Comparison of ENCODE assay signal across 31 cellular contexts in the genomic region with DNA sequence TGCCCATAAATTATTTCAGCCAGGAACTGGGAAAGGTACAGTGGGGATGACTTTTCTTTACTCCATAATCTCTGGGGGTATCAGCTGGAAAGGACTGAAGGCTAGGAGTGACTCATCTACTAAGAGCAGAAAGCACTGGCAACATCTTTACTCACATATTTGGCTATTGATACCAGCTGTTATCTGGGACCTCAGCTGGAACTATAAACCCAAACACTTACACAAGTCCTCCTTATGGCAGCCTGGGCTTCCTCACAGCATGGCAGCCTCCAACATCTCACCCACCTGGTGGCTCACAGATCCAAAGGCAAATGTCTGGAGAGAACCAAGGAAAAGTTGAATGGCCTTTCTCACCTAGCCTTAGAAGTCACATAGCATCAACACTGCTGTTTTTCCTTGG.
DNase-seq lines count a peak whose midpoint lies in the region; TF ChIP-seq lines count a peak whose summit lies in the region.
"Had no signal": no experiment of that assay in that cellular context is flagged by ENCODE, and none has a peak within 500 bp of the region (broad histone marks: within the 10 kb centered on the region; RNA-seq: fewer than 3 reads in every experiment).

No MANE protein-coding gene starts in this region.

- no peak overlapping the region for H3K27ac Mint-ChIP-seq in CD4-positive, alpha-beta memory T cell
- H3K27ac Mint-ChIP-seq: activated CD4-positive, alpha-beta T cell treated with anti-CD3 and anti-CD28 coated beads for 36 hours; immature natural killer cell; nephron; stimulated activated naive B cell treated with anti-CD40 and anti-IgM and Interleukin-4, amounts not matched to agents 10 μg/mL and 1 μg/mL and 100 μg/mL, for 72 hours had no signal

- in situ Hi-C loops in brain microvascular endothelial cell (cut with HindIII; ENCODE audit: low pct_ligation_motif_present, low sequenced_read_pairs), result no loop called here

- H3K27me3 ChIP-seq in brain microvascular endothelial cell (replicated peaks), result no peaks in the 10 kb centered on the region
- H3K27me3 ChIP-seq in CD4-positive, alpha-beta memory T cell (ENCODE audit: insufficient read depth, low read length), result no peaks in the 10 kb centered on the region
- H3K27me3 ChIP-seq: adrenal gland; BLaER1 treated with 17β-estradiol and CSF1 and Interleukin-3, amounts not matched to agents 10 nM and 100 nM; breast epithelium; esophagus squamous epithelium; hepatocyte; pancreas; right atrium auricular region; SJSA1; spleen had no signal

- no peaks in the 10 kb centered on the region for H3K36me3 Mint-ChIP-seq in CD4-positive, alpha-beta memory T cell
- H3K36me3 Mint-ChIP-seq: immature natural killer cell; stimulated activated naive B cell treated with anti-CD40 and anti-IgM and Interleukin-4, amounts not matched to agents 10 μg/mL and 1 μg/mL and 100 μg/mL, for 72 hours had no signal

- H3K27ac ChIP-seq in brain microvascular endothelial cell, result no peak overlapping the region
- H3K27ac ChIP-seq in CD4-positive, alpha-beta memory T cell (ENCODE audit: low read depth, low read length), result no peak overlapping the region
- H3K27ac ChIP-seq: A549; adrenal gland; BLaER1 treated with 17β-estradiol and CSF1 and Interleukin-3, amounts not matched to agents 10 nM and 100 nM; breast epithelium; coronary artery; esophagus squamous epithelium; hepatocyte; pancreas; right atrium auricular region; SJSA1; spleen had no signal

- no peaks in the 10 kb centered on the region for H3K4me1 ChIP-seq in CD4-positive, alpha-beta memory T cell (ENCODE audit: insufficient read depth, low read length)
- H3K4me1 ChIP-seq: A549; adrenal gland; BLaER1 treated with 17β-estradiol and CSF1 and Interleukin-3, amounts not matched to agents 10 nM and 100 nM; breast epithelium; pancreas; right atrium auricular region; SJSA1; spleen had no signal

- intact Hi-C loops in CD4-positive, alpha-beta memory T cell (cut with micrococcal nuclease), result no loop called here

- H3K27me3 Mint-ChIP-seq in CD4-positive, alpha-beta memory T cell, result no peaks in the 10 kb centered on the region
- H3K27me3 Mint-ChIP-seq: activated CD4-positive, alpha-beta T cell treated with anti-CD3 and anti-CD28 coated beads for 36 hours; stimulated activated naive B cell treated with anti-CD40 and anti-IgM and Interleukin-4, amounts not matched to agents 10 μg/mL and 1 μg/mL and 100 μg/mL, for 72 hours had no signal

- H3K9me3 Mint-ChIP-seq in CD4-positive, alpha-beta memory T cell, result peaks cover 0 to 9% (median 3%) of the 10 kb centered on the region in 8 donors

- H3K4me3 ChIP-seq in AG10803 (ENCODE audit: low read length) (no peak overlapping the region), brain microvascular endothelial cell (ENCODE audit: low read depth, low read length) (no peak overlapping the region), foreskin fibroblast (ENCODE audit: low read depth in 1 of 2, low read length in 2 of 2) (no peak overlapping the region)
- H3K4me3 ChIP-seq in CD4-positive, alpha-beta memory T cell (ENCODE audit: low read length in 2 of 2), result no peak overlapping the region
- H3K4me3 ChIP-seq: A549; adrenal gland; BLaER1 treated with 17β-estradiol and CSF1 and Interleukin-3, amounts not matched to agents 10 nM and 100 nM; breast epithelium; coronary artery; esophagus squamous epithelium; hepatocyte; pancreas; right atrium auricular region; SJSA1; spleen had no signal

- no peaks in the 10 kb centered on the region for H3K4me1 Mint-ChIP-seq in CD4-positive, alpha-beta memory T cell
- H3K4me1 Mint-ChIP-seq: activated CD4-positive, alpha-beta T cell treated with anti-CD3 and anti-CD28 coated beads for 36 hours; immature natural killer cell; nephron; stimulated activated naive B cell treated with anti-CD40 and anti-IgM and Interleukin-4, amounts not matched to agents 10 μg/mL and 1 μg/mL and 100 μg/mL, for 72 hours had no signal

- no peaks in the 10 kb centered on the region for H3K36me3 ChIP-seq in brain microvascular endothelial cell (replicated peaks)
- no peaks in the 10 kb centered on the region for H3K36me3 ChIP-seq in CD4-positive, alpha-beta memory T cell (ENCODE audit: insufficient read depth, low read length)
- H3K36me3 ChIP-seq: adrenal gland; BLaER1 treated with 17β-estradiol and CSF1 and Interleukin-3, amounts not matched to agents 10 nM and 100 nM; breast epithelium; esophagus squamous epithelium; pancreas; right atrium auricular region; SJSA1; spleen had no signal

- H3K4me3 Mint-ChIP-seq in CD4-positive, alpha-beta memory T cell, result no peak overlapping the region
- H3K4me3 Mint-ChIP-seq: activated CD4-positive, alpha-beta T cell treated with anti-CD3 and anti-CD28 coated beads for 36 hours; immature natural killer cell; nephron; stimulated activated naive B cell treated with anti-CD40 and anti-IgM and Interleukin-4, amounts not matched to agents 10 μg/mL and 1 μg/mL and 100 μg/mL, for 72 hours had no signal

- POLR2A ChIA-PET in CD4-positive, alpha-beta memory T cell (lab: Charles Lee; ENCODE audit: partially characterized antibody), result no interaction called here

- peak; percentile 43 for DNase-seq in AG10803 (ENCODE audit: low read depth)
- peak; percentile 11 for DNase-seq in HT1080 (ENCODE audit: low read depth)
- peak; percentile 42 for DNase-seq in brain microvascular endothelial cell
- peak; percentile 74 to 87 for DNase-seq in foreskin fibroblast
- no peak for DNase-seq in stimulated activated CD4-positive, alpha-beta T cell treated with anti-CD3 and anti-CD28 coated beads, Interleukin-2, amount 100 ng/mL, for 48 hours
- no peak for DNase-seq in RKO (ENCODE audit: low spot score)
- no peak for DNase-seq in SK-N-DZ (ENCODE audit: low spot score)
- no peak for DNase-seq in CD4-positive, alpha-beta memory T cell
- DNase-seq: activated CD4-positive, alpha-beta T cell treated with anti-CD3 and anti-CD28 coated beads for 36 hours; activated CD8-positive, alpha-beta memory T cell treated with anti-CD3 and anti-CD28 coated beads for 24 hours; activated T-cell treated with anti-CD3 and anti-CD28 coated beads, Interleukin-2, amount 50 U/mL, for 1 hour; adrenal gland; esophagus squamous epithelium; immature natural killer cell; KG1; left ventricle myocardium superior; NCI-H1436 treated with DMSO at 0.1 percent for 48 hours; NCI-H524; pancreas; spleen; stimulated activated CD4-positive, alpha-beta T cell treated with anti-CD3 and anti-CD28 coated beads, Interleukin-4, amount 100 ng/mL, for 24 hours; stimulated activated naive B cell treated with anti-CD40 and anti-IgM and Interleukin-4, amounts not matched to agents 10 μg/mL and 1 μg/mL and 100 μg/mL, for 72 hours; T-helper 2 cell had no signal

- no peak for TF ChIP-seq CTCF in AG10803 (conservative IDR thresholded peaks at IDR 0.05; ENCODE audit: low read length)
- TF ChIP-seq CTCF in brain microvascular endothelial cell (IDR thresholded peaks at IDR 0.05; ENCODE audit: low read depth, low read length, missing control alignments), result no peak
- TF ChIP-seq CTCF in foreskin fibroblast (IDR thresholded peaks at IDR 0.05; ENCODE audit: low read depth, low read length), result no peak

- no peaks in the 10 kb centered on the region for H3K9me3 ChIP-seq in CD4-positive, alpha-beta memory T cell (ENCODE audit: control insufficient read depth in 1 of 2, low read length in 2 of 2)
- H3K9me3 ChIP-seq: A549, adrenal gland, breast epithelium, pancreas, right atrium auricular region had no signal

- CTCF ChIA-PET in CD4-positive, alpha-beta memory T cell (lab: Charles Lee; ENCODE audit: partially characterized antibody), result no interaction called here

Comparison
In these comparisons a context has a peak if more than half of its experiments do, and no peak if none do; other contexts are left out.
1. DNase-seq: peak in AG10803 (single experiment), HT1080 (single experiment), brain microvascular endothelial cell (single experiment) and foreskin fibroblast (2 of 2); none in stimulated activated CD4-positive, alpha-beta T cell treated with anti-CD3 and anti-CD28 coated beads, Interleukin-2, amount 100 ng/mL, for 48 hours (0 of 2), RKO (single experiment), SK-N-DZ (single experiment) and CD4-positive, alpha-beta memory T cell (0 of 5).